In genomic region chr3:171883893-171884279, GRCh38 we compare ENCODE assay signal across 1 cellular context.
TF ChIP-seq lines count a peak whose summit lies in the region.

No MANE protein-coding gene starts in this region.

TF ChIP-seq in WTC11, 78 proteins besides CTCF, POLR2A, EP300 and RAD21 (continued from another document):
- TF ChIP-seq PRDM15 (CRISPR knock-in tag; IDR thresholded peaks at IDR 0.05), result no peak
- no peak for TF ChIP-seq ATF2 (CRISPR knock-in tag; IDR thresholded peaks at IDR 0.05; ENCODE audit: borderline replicate concordance, low read depth)
- TF ChIP-seq ZNF425 (CRISPR knock-in tag; conservative IDR thresholded peaks at IDR 0.05), result no peak
- no peak for TF ChIP-seq PRRX2 (CRISPR knock-in tag; IDR thresholded peaks at IDR 0.05)
- TF ChIP-seq USF2 (CRISPR knock-in tag; IDR thresholded peaks at IDR 0.05), result no peak
- TF ChIP-seq TEAD4 (CRISPR knock-in tag; IDR thresholded peaks at IDR 0.05), result no peak
- TF ChIP-seq E2F5 (CRISPR knock-in tag; IDR thresholded peaks at IDR 0.05), result no peak
- TF ChIP-seq TEAD1 (CRISPR knock-in tag; IDR thresholded peaks at IDR 0.05), result no peak
- TF ChIP-seq CDX4 (CRISPR knock-in tag; IDR thresholded peaks at IDR 0.05; ENCODE audit: borderline replicate concordance), result no peak
- no peak for TF ChIP-seq SMAD3 (CRISPR knock-in tag; IDR thresholded peaks at IDR 0.05; ENCODE audit: borderline replicate concordance)
- TF ChIP-seq ZNF232 (CRISPR knock-in tag; IDR thresholded peaks at IDR 0.05), result no peak
- TF ChIP-seq MXD4 (CRISPR knock-in tag; IDR thresholded peaks at IDR 0.05; ENCODE audit: borderline replicate concordance), result no peak
- no peak for TF ChIP-seq MLX (CRISPR knock-in tag; IDR thresholded peaks at IDR 0.05)
- TF ChIP-seq E2F4 (CRISPR knock-in tag; IDR thresholded peaks at IDR 0.05; ENCODE audit: borderline replicate concordance, low read depth), result no peak
- TF ChIP-seq HMGA2 (CRISPR knock-in tag; IDR thresholded peaks at IDR 0.05), result no peak
TF ChIP-seq in WTC11: peak in this region for 0.
